8 cellular contexts compared by ENCODE assay signal in the genomic region with DNA sequence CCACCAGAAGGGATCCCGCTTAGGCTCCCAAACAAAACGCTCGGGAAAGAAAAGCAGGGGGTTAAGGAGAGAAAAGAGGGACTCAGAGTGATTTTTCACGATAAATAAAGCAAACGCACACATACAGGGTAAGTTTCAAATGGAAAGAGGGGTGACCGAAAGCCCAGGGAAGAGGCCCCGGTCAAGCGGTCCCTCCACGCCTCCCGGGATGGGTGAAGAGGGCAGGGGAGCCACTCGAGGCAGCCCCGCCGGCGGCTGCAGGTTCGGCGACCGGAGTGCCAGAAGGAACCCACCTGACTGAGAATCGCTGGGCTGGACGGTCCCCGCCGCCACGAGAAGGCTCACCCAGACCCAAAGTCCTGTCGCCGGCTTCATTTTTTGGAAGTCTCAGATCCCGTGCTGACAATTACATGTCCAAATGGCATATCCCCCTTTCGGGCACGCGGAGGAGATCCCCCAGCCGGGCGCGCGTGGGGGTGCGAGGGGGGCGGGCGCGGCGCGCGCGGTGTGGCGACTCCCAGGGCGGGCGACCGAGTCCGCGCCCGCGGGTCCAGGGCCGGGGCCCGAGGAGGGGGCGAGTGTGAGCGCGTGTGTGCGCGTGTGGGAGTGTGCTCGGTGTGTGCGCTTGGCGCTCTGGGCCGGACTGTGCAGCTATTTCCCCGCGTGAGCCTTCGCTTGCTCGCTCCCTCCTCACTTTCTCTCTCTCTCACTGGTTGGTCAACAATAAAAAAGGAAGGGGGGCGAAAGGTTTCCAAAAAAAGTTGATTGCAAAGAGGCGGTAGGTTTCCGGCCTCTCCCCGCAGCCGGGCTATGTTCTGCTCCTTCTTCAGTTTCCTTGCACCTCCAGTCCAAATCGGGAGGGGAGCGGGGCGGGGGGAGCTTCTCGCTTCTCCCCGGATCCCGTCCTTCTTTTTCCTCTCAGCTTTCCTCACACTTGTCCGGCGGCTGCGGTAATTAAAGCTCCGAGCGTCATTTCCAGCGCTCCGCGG. TPM values are rescaled to one million over a fixed set of nuclear protein-coding genes. Genes with fewer than 3 reads are reported as not detected.
DNase-seq lines count a peak whose midpoint lies in the region; ATAC-seq and TF ChIP-seq lines count a peak whose summit lies in the region.

Gene ERBB4 (minus strand): TSS at position 647 of the 989 bp plus-strand sequence. CDS start 272 bp downstream, at position 375.

- H3K27ac Mint-ChIP-seq in dendritic cell treated with granulocyte-macrophage colony-stimulating factor and Interleukin-4, amounts not matched to agents 40 ng/mL and 50 ng/mL, for 4 days, result no peak within 1 kb of the TSS

- H3K27me3 ChIP-seq in KMS-11 (ENCODE audit: insufficient read depth, low read depth) (no peaks in the 10 kb centered on the region), lower lobe of right lung (ENCODE audit: low read depth) (peaks cover 30% of the 10 kb centered on the region), thoracic aorta (replicated peaks; ENCODE audit: insufficient read depth) (no peaks in the 10 kb centered on the region)

- H3K9me3 Mint-ChIP-seq in dendritic cell treated with granulocyte-macrophage colony-stimulating factor and Interleukin-4, amounts not matched to agents 40 ng/mL and 50 ng/mL, for 4 days, result no peaks in the 10 kb centered on the region

- H3K9ac ChIP-seq in KMS-11, result no peak within 1 kb of the TSS; the same call in 1 of the 2 replicates

- H3K27ac ChIP-seq in KMS-11 (no peak within 1 kb of the TSS), lower lobe of right lung (peak within 1 kb of the TSS; percentile 59), thoracic aorta (peak within 1 kb of the TSS; percentile 81 to 85)

- H3K4me1 Mint-ChIP-seq in dendritic cell treated with granulocyte-macrophage colony-stimulating factor and Interleukin-4, amounts not matched to agents 40 ng/mL and 50 ng/mL, for 4 days (ENCODE audit: low read depth), result peaks cover 19% of the 10 kb centered on the region

- DNase-seq in EL (peak; percentile 21), lower lobe of right lung (peak; percentile 66), thoracic aorta (ENCODE audit: low spot score) (no peak)

- peak within 1 kb of the TSS; percentile 68 for H3K4me3 Mint-ChIP-seq in dendritic cell treated with granulocyte-macrophage colony-stimulating factor and Interleukin-4, amounts not matched to agents 40 ng/mL and 50 ng/mL, for 4 days

- TF ChIP-seq CTCF in KMS-11 (conservative IDR thresholded peaks at IDR 0.05; ENCODE audit: low read depth, low read length) (no peak), lower lobe of right lung (IDR thresholded peaks at IDR 0.05) (no peak), thoracic aorta (IDR thresholded peaks at IDR 0.05) (no peak)

- H3K9me3 ChIP-seq in lower lobe of right lung, result no peaks in the 10 kb centered on the region
- no peaks in the 10 kb centered on the region for H3K9me3 ChIP-seq in thoracic aorta

- H3K4me2 ChIP-seq in KMS-11, result no peak within 1 kb of the TSS; the same call in 1 of the 2 replicates

- no peaks in the 10 kb centered on the region for H4K20me1 ChIP-seq in KMS-11 (ENCODE audit: insufficient read depth)

- ATAC-seq in lower lobe of right lung (peak; percentile 51 to 60), thoracic aorta (ENCODE audit: insufficient number of reproducible peaks, low FRiP score, low read depth) (peak; percentile 41), HG03432 (IDR thresholded peaks at IDR 0.05; ENCODE audit: unreplicated experiment) (no peak), HG03039 (IDR thresholded peaks at IDR 0.05; ENCODE audit: unreplicated experiment) (no peak), HG02642 (IDR thresholded peaks at IDR 0.05; ENCODE audit: poor library complexity, unreplicated experiment) (no peak)

- no peak within 1 kb of the TSS for H3K4me3 ChIP-seq in KMS-11 (IDR thresholded peaks at IDR 0.05; ENCODE audit: insufficient read depth, low read depth, low read length)
- peak within 1 kb of the TSS; percentile 61 for H3K4me3 ChIP-seq in lower lobe of right lung
- peak within 1 kb of the TSS; percentile 91 for H3K4me3 ChIP-seq in thoracic aorta

- no peaks in the 10 kb centered on the region for H3K36me3 ChIP-seq in KMS-11 (ENCODE audit: insufficient read depth)
- no peaks in the 10 kb centered on the region for H3K36me3 ChIP-seq in lower lobe of right lung
- no peaks in the 10 kb centered on the region for H3K36me3 ChIP-seq in thoracic aorta

- peak within 1 kb of the TSS; percentile 50 for H2AFZ ChIP-seq in KMS-11 (ENCODE audit: low read depth)

- intact Hi-C loops in dendritic cell treated with granulocyte-macrophage colony-stimulating factor and Interleukin-4, amounts not matched to agents 40 ng/mL and 50 ng/mL, for 4 days (cut with micrococcal nuclease), result no loop called here
- intact Hi-C loops in lower lobe of right lung (cut with DNase I), result no loop called here

- H3K79me2 ChIP-seq in KMS-11 (ENCODE audit: insufficient read depth, low read depth), result no peaks in the 10 kb centered on the region

- no peaks in the 10 kb centered on the region for H3K36me3 Mint-ChIP-seq in dendritic cell treated with granulocyte-macrophage colony-stimulating factor and Interleukin-4, amounts not matched to agents 40 ng/mL and 50 ng/mL, for 4 days (ENCODE audit: low read depth)

- H3K4me1 ChIP-seq in KMS-11 (ENCODE audit: low read depth, poor library complexity, severe bottlenecking) (no peaks in the 10 kb centered on the region), lower lobe of right lung (peaks cover 12% of the 10 kb centered on the region), thoracic aorta (ENCODE audit: control insufficient read depth in 1 of 2, low read depth in 2 of 2) (peaks cover 3 to 23% of the 10 kb centered on the region in 2 donors)

- H3K27me3 Mint-ChIP-seq in dendritic cell treated with granulocyte-macrophage colony-stimulating factor and Interleukin-4, amounts not matched to agents 40 ng/mL and 50 ng/mL, for 4 days, result peaks cover 71% of the 10 kb centered on the region

RNA-seq across cellular contexts. Expression of gene ERBB4, which starts in this region (rescaled TPM):
- total RNA-seq in lower lobe of right lung (25.3 TPM), thoracic aorta (10 to 100 TPM; 15.7 to 29.3 TPM)

Comparison
In these comparisons a context has a peak if more than half of its experiments do, and no peak if none do; other contexts are left out.
1. ATAC-seq: peak in lower lobe of right lung (2 of 2) and thoracic aorta (single experiment); none in HG03432 (single experiment), HG03039 (single experiment) and HG02642 (single experiment).